In genomic region chr1:26723013-26723991, GRCh38 we compare ENCODE assay signal across 1 cellular context.
TF ChIP-seq lines count a peak whose summit lies in the region.

No MANE protein-coding gene starts in this region.

TF ChIP-seq in HepG2, 621 proteins besides CTCF, POLR2A, EP300 and RAD21 (continued from another document and continues in another):
- peak; percentile 36; the same call in 1 of the 2 replicates for TF ChIP-seq KLF9 (CRISPR knock-in tag; IDR thresholded peaks at IDR 0.05; ENCODE audit: low read depth)
- no peak for TF ChIP-seq CEBPZ (IDR thresholded peaks at IDR 0.05; ENCODE audit: low read length)
- TF ChIP-seq POGK (CRISPR knock-in tag; conservative IDR thresholded peaks at IDR 0.05): no peak
- no peak for TF ChIP-seq DMTF1 (CRISPR knock-in tag; IDR thresholded peaks at IDR 0.05)
- peak; percentile 65; the same call in 1 of the 2 replicates for TF ChIP-seq MXD3 (CRISPR knock-in tag; IDR thresholded peaks at IDR 0.05)
- TF ChIP-seq RBFOX2 (IDR thresholded peaks at IDR 0.05; ENCODE audit: low read depth, low read length): no peak
- TF ChIP-seq SIN3B (IDR thresholded peaks at IDR 0.05; ENCODE audit: low read length): no peak
- 0 out of 2 replicates have a peak, but pooled peaks have one; percentile 31 for TF ChIP-seq HIVEP1 (CRISPR knock-in tag; IDR thresholded peaks at IDR 0.05)
- no peak for TF ChIP-seq ZNF619 (CRISPR knock-in tag; IDR thresholded peaks at IDR 0.05)
- TF ChIP-seq ZNF563 (CRISPR knock-in tag; IDR thresholded peaks at IDR 0.05): no peak; the same call in 1 of the 2 replicates
- no peak for TF ChIP-seq RCOR2 (CRISPR knock-in tag; IDR thresholded peaks at IDR 0.05)
- no peak for TF ChIP-seq TRAFD1 (CRISPR knock-in tag; IDR thresholded peaks at IDR 0.05; ENCODE audit: borderline replicate concordance)
- peak; percentile 58 for TF ChIP-seq ATF1 (CRISPR knock-in tag; IDR thresholded peaks at IDR 0.05)
- no peak for TF ChIP-seq RERE (CRISPR knock-in tag; IDR thresholded peaks at IDR 0.05; ENCODE audit: low read depth)
- TF ChIP-seq ZFY (CRISPR knock-in tag; IDR thresholded peaks at IDR 0.05): no peak
- no peak for TF ChIP-seq ZNF740 (CRISPR knock-in tag; IDR thresholded peaks at IDR 0.05)
- no peak; the same call in 1 of the 2 replicates for TF ChIP-seq ZNF230 (CRISPR knock-in tag; IDR thresholded peaks at IDR 0.05)
- no peak for TF ChIP-seq CENPT (CRISPR knock-in tag; IDR thresholded peaks at IDR 0.05; ENCODE audit: low read depth)
- no peak for TF ChIP-seq SMC3 (IDR thresholded peaks at IDR 0.05; ENCODE audit: low read length)
- TF ChIP-seq ZNF674 (CRISPR knock-in tag; IDR thresholded peaks at IDR 0.05; ENCODE audit: low read depth): no peak
- no peak for TF ChIP-seq FUBP1 (CRISPR knock-in tag; IDR thresholded peaks at IDR 0.05; ENCODE audit: borderline replicate concordance)
- TF ChIP-seq MTF2 (CRISPR knock-in tag; IDR thresholded peaks at IDR 0.05; ENCODE audit: borderline replicate concordance): no peak
- TF ChIP-seq NONO (IDR thresholded peaks at IDR 0.05): no peak
- TF ChIP-seq NONO (CRISPR knock-in tag; conservative IDR thresholded peaks at IDR 0.05): no peak
- no peak for TF ChIP-seq ZBTB3 (CRISPR knock-in tag; IDR thresholded peaks at IDR 0.05; ENCODE audit: borderline replicate concordance, low read depth)
- TF ChIP-seq NR2F6 (IDR thresholded peaks at IDR 0.05): no peak
- TF ChIP-seq NR2F6 (CRISPR knock-in tag; IDR thresholded peaks at IDR 0.05): peak; percentile 12; the same call in 1 of the 2 replicates
- TF ChIP-seq ZNF263 (CRISPR knock-in tag; IDR thresholded peaks at IDR 0.05): peak; percentile 41; the same call in 1 of the 2 replicates
- TF ChIP-seq DR1 (CRISPR knock-in tag; IDR thresholded peaks at IDR 0.05): no peak
- TF ChIP-seq ZNF646 (CRISPR knock-in tag; IDR thresholded peaks at IDR 0.05): no peak
- no peak for TF ChIP-seq ZNF547 (CRISPR knock-in tag; IDR thresholded peaks at IDR 0.05)
- no peak; the same call in 1 of the 2 replicates for TF ChIP-seq PPARG (CRISPR knock-in tag; conservative IDR thresholded peaks at IDR 0.05)
- TF ChIP-seq MATR3 (CRISPR knock-in tag; IDR thresholded peaks at IDR 0.05): no peak
- no peak for TF ChIP-seq MTF1 (CRISPR knock-in tag; IDR thresholded peaks at IDR 0.05)
- TF ChIP-seq MIER2 (CRISPR knock-in tag; IDR thresholded peaks at IDR 0.05): no peak
